ENCODE assay signal across 18 cellular contexts in genomic region chr2:69070987-69071386, GRCh38. TPM values are rescaled to one million over a fixed set of nuclear protein-coding genes. Genes with fewer than 3 reads are reported as not detected.
DNase-seq lines count a peak whose midpoint lies in the region; ATAC-seq, FAIRE-seq and TF ChIP-seq lines count a peak whose summit lies in the region.
"Had no signal": no experiment of that assay in that cellular context is flagged by ENCODE, and none has a peak within 500 bp of the region (broad histone marks: within the 10 kb centered on the region; RNA-seq: fewer than 3 reads in every experiment).

No MANE protein-coding gene starts in this region.

- POLR2A ChIA-PET in A549 (lab: Yijun Ruan, JAX) (no interaction called here), HEK293T (lab: Yijun Ruan, JAX) (no interaction called here)

- H3K27ac ChIP-seq in A549 (no peak overlapping the region), neural cell (ENCODE audit: low read length) (no peak overlapping the region), GM23338 (ENCODE audit: low read depth) (no peak overlapping the region)
- H3K27ac ChIP-seq: BLaER1 treated with 17β-estradiol and CSF1 and Interleukin-3, amounts not matched to agents 10 nM and 100 nM had no signal

- peak; percentile 89 for FAIRE-seq in A549 (lab: Jason Lieb, UNC)
- peak; percentile 89 for FAIRE-seq in HTR-8/SVneo (lab: Jason Lieb, UNC)
- peak; percentile 65 for FAIRE-seq in urothelium cell line (lab: Jason Lieb, UNC)
- FAIRE-seq: GM12878, GM18507, H1 had no signal

- no peaks in the 10 kb centered on the region for H3K79me2 ChIP-seq in neural cell (replicated peaks; ENCODE audit: insufficient read depth, low read length)
- H3K79me2 ChIP-seq in GM23338 (replicated peaks; ENCODE audit: insufficient read depth), result no peaks in the 10 kb centered on the region

- no peak for TF ChIP-seq POLR2A in A549 (IDR thresholded peaks at IDR 0.05; ENCODE audit: low read length)

- H2AFZ ChIP-seq in neural cell (ENCODE audit: low read depth, low read length), result no peak overlapping the region
- no peak overlapping the region for H2AFZ ChIP-seq in GM23338

- H3K27me3 Mint-ChIP-seq in GM23338 (ENCODE audit: insufficient read depth, low read depth, poor library complexity), result no peaks in the 10 kb centered on the region

- TF ChIP-seq CTCF in A549 (IDR thresholded peaks at IDR 0.05) (no peak), neural cell (IDR thresholded peaks at IDR 0.05; ENCODE audit: poor library complexity, severe bottlenecking) (no peak), GM23338 (conservative IDR thresholded peaks at IDR 0.05; ENCODE audit: low read depth in 2 of 2) (no peak)

- no peak overlapping the region for H3K4me3 ChIP-seq in A549
- no peak overlapping the region for H3K4me3 ChIP-seq in neural cell (ENCODE audit: low read length)
- no peak overlapping the region for H3K4me3 ChIP-seq in GM23338
- H3K4me3 ChIP-seq: BLaER1 treated with 17β-estradiol and CSF1 and Interleukin-3, amounts not matched to agents 10 nM and 100 nM; GM12878 had no signal

- 86% methylated on average over 2 of the region's 2 CpGs for WGBS in A549 (ENCODE audit: missing lambda C conversion rate)

- ATAC-seq in A549, result no peak
- no peak for ATAC-seq in GM23338
- ATAC-seq: GM12878 had no signal

- H3F3A ChIP-seq in neural cell (ENCODE audit: insufficient read depth, low read length, poor library complexity, severe bottlenecking) (no peaks in the 10 kb centered on the region), GM23338 (replicated peaks; ENCODE audit: low read depth) (no peaks in the 10 kb centered on the region)

- H3K4me1 ChIP-seq in A549, result peaks cover 29% of the 10 kb centered on the region
- no peaks in the 10 kb centered on the region for H3K4me1 ChIP-seq in GM23338 (ENCODE audit: insufficient read depth)

- H3K36me3 ChIP-seq in neural cell (ENCODE audit: insufficient read depth, low read length) (peaks cover 7% of the 10 kb centered on the region), GM23338 (ENCODE audit: insufficient read depth) (no peaks in the 10 kb centered on the region)
- H3K36me3 ChIP-seq: BLaER1 treated with 17β-estradiol and CSF1 and Interleukin-3, amounts not matched to agents 10 nM and 100 nM had no signal

- H3K4me1 Mint-ChIP-seq in GM23338, result no peaks in the 10 kb centered on the region
- H3K4me1 Mint-ChIP-seq: CD4-positive, CD25-positive, alpha-beta regulatory T cell had no signal

- DNase-seq in A549 (ENCODE audit: low read depth in 1 of 2, low spot score in 1 of 2) (no peak), HTR-8/SVneo (ENCODE audit: insufficient read length, low spot score) (no peak), urothelium cell line (ENCODE audit: low spot score) (no peak), SHP77 treated with DMSO at 0.1 percent for 48 hours (lab: John Stamatoyannopoulos, UW) (no peak), GM23338 (ENCODE audit: low spot score) (no peak), HEK293T (ENCODE audit: extremely low spot score) (no peak)
- DNase-seq: 8988T; ACHN; Calu3; CD4-positive, CD25-positive, alpha-beta regulatory T cell; DMS79; HCEC 1CT; KBM-7 had no signal

- CTCF ChIA-PET in A549 (lab: Yijun Ruan, JAX) (no interaction called here), HEK293T (lab: Yijun Ruan, JAX) (no interaction called here)

- H3K36me3 Mint-ChIP-seq in GM23338 (ENCODE audit: low read depth), result no peaks in the 10 kb centered on the region
- H3K36me3 Mint-ChIP-seq: CD4-positive, CD25-positive, alpha-beta regulatory T cell had no signal

- H3K9me2 ChIP-seq in neural cell (ENCODE audit: insufficient read depth, low read length) (no peaks in the 10 kb centered on the region), GM23338 (ENCODE audit: insufficient read depth) (0 out of 2 replicates have a peak, but pooled peaks cover 2% of the 10 kb centered on the region)

- no peaks in the 10 kb centered on the region for H4K20me1 ChIP-seq in neural cell (ENCODE audit: insufficient read depth)
- H4K20me1 ChIP-seq in GM23338 (replicated peaks; ENCODE audit: insufficient read depth), result no peaks in the 10 kb centered on the region; the same call in 1 of the 2 replicates
- H4K20me1 ChIP-seq: BLaER1 treated with 17β-estradiol and CSF1 and Interleukin-3, amounts not matched to agents 10 nM and 100 nM had no signal

- no peak overlapping the region for H3K4me3 Mint-ChIP-seq in GM23338
- H3K4me3 Mint-ChIP-seq: CD4-positive, CD25-positive, alpha-beta regulatory T cell had no signal

- H3K9me3 ChIP-seq in A549 (no peaks in the 10 kb centered on the region), neural cell (ENCODE audit: low read length) (no peaks in the 10 kb centered on the region)
- H3K9me3 ChIP-seq: BLaER1 treated with 17β-estradiol and CSF1 and Interleukin-3, amounts not matched to agents 10 nM and 100 nM had no signal

- H3K9me3 Mint-ChIP-seq in GM23338, result no peaks in the 10 kb centered on the region

- H3K4me2 ChIP-seq in A549 (no peak overlapping the region), neural cell (ENCODE audit: low read length) (no peak overlapping the region), GM23338 (no peak overlapping the region)
- H3K4me2 ChIP-seq: BLaER1 treated with 17β-estradiol and CSF1 and Interleukin-3, amounts not matched to agents 10 nM and 100 nM had no signal

- H3K27ac Mint-ChIP-seq in GM23338, result no peak overlapping the region
- H3K27ac Mint-ChIP-seq: CD4-positive, CD25-positive, alpha-beta regulatory T cell had no signal

- H3K9ac ChIP-seq in neural cell (ENCODE audit: low read length), result no peak overlapping the region
- H3K9ac ChIP-seq: BLaER1 treated with 17β-estradiol and CSF1 and Interleukin-3, amounts not matched to agents 10 nM and 100 nM had no signal

- TF ChIP-seq EP300 in A549 (IDR thresholded peaks at IDR 0.05) (no peak), neural cell (conservative IDR thresholded peaks at IDR 0.05; ENCODE audit: poor library complexity, severe bottlenecking) (peak; percentile 78)

- H3K27me3 ChIP-seq in neural cell (ENCODE audit: insufficient read depth, low read depth, low read length), result no peaks in the 10 kb centered on the region
- H3K27me3 ChIP-seq in GM23338 (ENCODE audit: insufficient read depth), result no peaks in the 10 kb centered on the region
- H3K27me3 ChIP-seq: BLaER1 treated with 17β-estradiol and CSF1 and Interleukin-3, amounts not matched to agents 10 nM and 100 nM had no signal

- TF ChIP-seq RAD21 in A549 (conservative IDR thresholded peaks at IDR 0.05 in 1 of 2, IDR thresholded peaks at IDR 0.05 in 1 of 2) (no peak), neural cell (conservative IDR thresholded peaks at IDR 0.05) (no peak)

TF ChIP-seq in A549, 52 proteins besides CTCF, POLR2A, EP300 and RAD21 (continues in another document):
- TF ChIP-seq JUNB (IDR thresholded peaks at IDR 0.05) (no peak), SREBF2 (IDR thresholded peaks at IDR 0.05) (no peak), ZNF302 (CRISPR knock-in tag; IDR thresholded peaks at IDR 0.05) (no peak), GATA3 (IDR thresholded peaks at IDR 0.05; ENCODE audit: borderline replicate concordance) (no peak), RFX5 (IDR thresholded peaks at IDR 0.05) (no peak), KDM5A (IDR thresholded peaks at IDR 0.05) (no peak), HOXB13 (CRISPR knock-in tag; IDR thresholded peaks at IDR 0.05; ENCODE audit: low read depth) (no peak), RARB (CRISPR knock-in tag; IDR thresholded peaks at IDR 0.05) (no peak), KDM1A (IDR thresholded peaks at IDR 0.05; ENCODE audit: low read depth) (no peak)

TF ChIP-seq in neural cell, 6 proteins besides CTCF, POLR2A, EP300 and RAD21:
- TF ChIP-seq SMC3 (conservative IDR thresholded peaks at IDR 0.05; ENCODE audit: poor library complexity), result no peak
- TF ChIP-seq POLR2AphosphoS5 (IDR thresholded peaks at IDR 0.05), result peak; percentile 54
- TF ChIP-seq MXI1 (conservative IDR thresholded peaks at IDR 0.05; ENCODE audit: poor library complexity, severe bottlenecking), result no peak

TF ChIP-seq in HEK293T, 16 proteins besides CTCF, POLR2A, EP300 and RAD21:
- TF ChIP-seq HDGF (IDR thresholded peaks at IDR 0.05; ENCODE audit: borderline replicate concordance) (no peak), ARNT (IDR thresholded peaks at IDR 0.05) (no peak), L3MBTL2 (conservative IDR thresholded peaks at IDR 0.05) (no peak), CTBP1 (IDR thresholded peaks at IDR 0.05; ENCODE audit: borderline replicate concordance) (no peak)

RNA-seq across cellular contexts. Expression of gene ANTXR1, which starts 58.0 kb away (rescaled TPM):
- 150 and 161 TPM in 2 replicates for polyA plus RNA-seq in A549 (2011; rRNA removed)
- polyA plus RNA-seq in A549 (2012; cell fraction: cytosol; rRNA removed), result 122 and 157 TPM in 2 replicates
- 116 and 163 TPM in 2 replicates for polyA plus RNA-seq in A549 (2012; cell fraction: nucleus; rRNA removed)
- 192 to 194 TPM (median 192 TPM) in 3 replicates for polyA plus RNA-seq in A549 (2017; fragmentation: RNase III; extraction: RNeasy Plus Mini Kit Qiagen cat#74134 plus additional on column Dnase treatment)
- polyA minus RNA-seq in A549 (2011; rRNA and poly(A)+ RNA removed), result 99.9 and 120 TPM in 2 replicates
- polyA plus RNA-seq in neural cell, result 4.9 and 5.2 TPM in 2 replicates
- polyA minus RNA-seq in neural cell, result 16.6 and 17.8 TPM in 2 replicates
- 23.1 and 24.7 TPM in 2 replicates for total RNA-seq in GM23338 (2014; rRNA removed; shearing (Covaris generic))
- polyA plus RNA-seq in GM23338 (2016; fragmentation: Nextera tagmentation; extraction: Ambion mirVana), result 13.3 and 16.1 TPM in 2 replicates
- total RNA-seq: CD4-positive, CD25-positive, alpha-beta regulatory T cell had no signal
- polyA plus RNA-seq: CD4-positive, CD25-positive, alpha-beta regulatory T cell had no signal
